In the genomic region with DNA sequence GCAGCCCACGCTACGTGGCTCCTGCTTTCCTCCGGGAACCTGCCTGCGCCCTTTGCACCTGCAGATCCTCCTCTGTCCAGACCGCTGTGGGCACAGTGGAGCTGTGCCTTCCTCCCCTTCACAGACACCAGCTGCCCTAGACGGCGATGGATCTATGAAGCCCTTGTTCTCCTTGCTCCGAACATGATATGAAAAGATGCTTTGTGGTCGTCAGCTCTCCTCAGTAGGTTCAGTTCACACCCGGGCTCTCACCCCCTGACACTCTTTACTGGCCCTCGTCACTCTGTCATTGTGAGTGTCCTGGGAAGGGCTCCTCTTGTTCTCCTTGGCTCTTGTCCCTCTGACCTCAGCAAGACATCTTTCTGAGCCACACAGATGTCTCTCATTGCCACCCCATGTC, we compare ENCODE assay signal across 19 cellular contexts. TPM values are rescaled to one million over a fixed set of nuclear protein-coding genes. Genes with fewer than 3 reads are reported as not detected.
DNase-seq lines count a peak whose midpoint lies in the region; ATAC-seq and TF ChIP-seq lines count a peak whose summit lies in the region.
"Had no signal": no experiment of that assay in that cellular context is flagged by ENCODE, and none has a peak within 500 bp of the region (broad histone marks: within the 10 kb centered on the region; RNA-seq: fewer than 3 reads in every experiment).

No MANE protein-coding gene starts in this region.

- no peak overlapping the region for H2BK120ac ChIP-seq in neuronal stem cell (ENCODE audit: low read depth, low read length)

- peak; percentile 7 for DNase-seq in AG20443 (ENCODE audit: low spot score)
- DNase-seq in Jurkat, Clone E6-1 (ENCODE audit: low read depth, low spot score), result peak; percentile 15
- peak; percentile 26 for DNase-seq in foreskin melanocyte
- no peak for DNase-seq in neuronal stem cell (ENCODE audit: low spot score)
- no peak for DNase-seq in BE2C
- DNase-seq in NCI-H2081 treated with DMSO at 0.1 percent for 48 hours (lab: John Stamatoyannopoulos, UW), result no peak
- DNase-seq: activated CD4-positive, alpha-beta T cell treated with anti-CD3 and anti-CD28 coated beads, Interleukin-2, amount 50 U/mL, for 1 hour; effector CD8-positive, alpha-beta T cell; kidney glomerular epithelial cell; NCI-H2081; NCI-H510A treated with DMSO at 0.1 percent for 48 hours; right cardiac atrium; T-helper 1 cell had no signal

- peak overlapping the region; percentile 61 for H3K23ac ChIP-seq in neuronal stem cell (ENCODE audit: low read depth, low read length, poor library complexity)

- H2AK5ac ChIP-seq in neuronal stem cell (ENCODE audit: low read depth, low read length), result peak overlapping the region; percentile 26

- no peak overlapping the region for H2AFZ ChIP-seq in neuronal stem cell (ENCODE audit: low read length)
- H2AFZ ChIP-seq: neural progenitor cell had no signal

- no peak overlapping the region for H3K27ac ChIP-seq in neuronal stem cell (replicated peaks; ENCODE audit: low read length)
- H3K27ac ChIP-seq: cardiac muscle cell, neural progenitor cell had no signal

- H3K4ac ChIP-seq in neuronal stem cell (ENCODE audit: low read length), result no peak overlapping the region

- H4K91ac ChIP-seq in neuronal stem cell (ENCODE audit: low read depth, low read length, poor library complexity), result no peak overlapping the region

- no CpG with 5 or more reads among the region's 11 CpGs for WGBS in neuronal stem cell (ENCODE audit: extremely low coverage in 2 of 2, insufficient read length in 2 of 2, insufficient replicate concordance in 1 of 2), 2 donors

- H2BK15ac ChIP-seq in neuronal stem cell (ENCODE audit: low read length), result no peak overlapping the region

- peaks cover 0 to 3% of the 10 kb centered on the region in 2 donors for H3K4me1 ChIP-seq in neuronal stem cell (ENCODE audit: control insufficient read depth in 2 of 2, insufficient read depth in 1 of 2, low read depth in 1 of 2, low read length in 2 of 2)
- peaks cover 4% of the 10 kb centered on the region; the same call in 1 of the 2 replicates for H3K4me1 ChIP-seq in BE2C

- H3K79me1 ChIP-seq in neuronal stem cell (ENCODE audit: low read depth, low read length), result no peaks in the 10 kb centered on the region

- H3K9me3 ChIP-seq in neuronal stem cell (replicated peaks in 1 of 2; ENCODE audit: control insufficient read depth in 2 of 2, insufficient read depth in 1 of 2, low read depth in 1 of 2, low read length in 2 of 2) (no peaks in the 10 kb centered on the region), BE2C (no peaks in the 10 kb centered on the region)

- no peak overlapping the region for H3K4me3 ChIP-seq in Jurkat, Clone E6-1 (ENCODE audit: low read length)
- H3K4me3 ChIP-seq in neuronal stem cell (ENCODE audit: low read length in 2 of 2) (no peak overlapping the region), BE2C (ENCODE audit: low read depth, low read length) (no peak overlapping the region)
- H3K4me3 ChIP-seq: cardiac muscle cell, neural progenitor cell had no signal

- H3K14ac ChIP-seq in neuronal stem cell (ENCODE audit: low read length), result no peak overlapping the region

- TF ChIP-seq CTCF in BE2C (IDR thresholded peaks at IDR 0.05; ENCODE audit: low read depth, low read length), result no peak

- H3K4me2 ChIP-seq in neuronal stem cell (ENCODE audit: insufficient read depth, low read length, poor library complexity, severe bottlenecking), result no peak overlapping the region
- H3K4me2 ChIP-seq: neural progenitor cell had no signal

- ATAC-seq in HG03097 (IDR thresholded peaks at IDR 0.05; ENCODE audit: low FRiP score, unreplicated experiment) (no peak), GM18498 (IDR thresholded peaks at IDR 0.05; ENCODE audit: unreplicated experiment) (no peak)
- ATAC-seq: right cardiac atrium had no signal

- no peak overlapping the region for H2BK12ac ChIP-seq in neuronal stem cell (ENCODE audit: low read length)

- no peaks in the 10 kb centered on the region for H3K36me3 ChIP-seq in neuronal stem cell (replicated peaks in 1 of 2; ENCODE audit: control insufficient read depth in 2 of 2, insufficient read depth in 2 of 2, low read length in 2 of 2)
- no peaks in the 10 kb centered on the region for H3K36me3 ChIP-seq in BE2C
- H3K36me3 ChIP-seq: cardiac muscle cell, neural progenitor cell had no signal

- H2BK5ac ChIP-seq in neuronal stem cell (ENCODE audit: low read length), result no peak overlapping the region

- no peak overlapping the region for H3K18ac ChIP-seq in neuronal stem cell (ENCODE audit: low read length)

- no peak overlapping the region for H4K8ac ChIP-seq in neuronal stem cell (ENCODE audit: low read depth, low read length)

- H3K27me3 ChIP-seq in neuronal stem cell (ENCODE audit: control insufficient read depth in 3 of 3, insufficient read depth in 3 of 3, low read depth in 1 of 3, low read length in 3 of 3) (peaks cover 0 to 32% (median 14%) of the 10 kb centered on the region in 3 experiments), BE2C (peaks cover 14% of the 10 kb centered on the region)

- no peak overlapping the region for H3K9ac ChIP-seq in neuronal stem cell (ENCODE audit: low read depth, low read length, poor library complexity)
- H3K9ac ChIP-seq: neural progenitor cell had no signal

RNA-seq across cellular contexts. Expression of a gene that starts 4.2 kb away (rescaled TPM):
- polyA plus RNA-seq in Jurkat, Clone E6-1 (2012; ENCODE audit: insufficient read depth, insufficient read length), result 1.7 TPM
- polyA plus RNA-seq in neuronal stem cell (2013, experiment 1 of 2), result 0.01 TPM
- polyA plus RNA-seq in neuronal stem cell (2013, experiment 2 of 2), result 0.01 TPM
- not detected for polyA plus RNA-seq in BE2C (2012; ENCODE audit: insufficient read depth, insufficient read length, low read depth)

RNA-seq across cellular contexts. Expression of a gene that starts 31.7 kb away (rescaled TPM):
- polyA plus RNA-seq in Jurkat, Clone E6-1 (2012; ENCODE audit: insufficient read depth, insufficient read length), result not detected
- polyA plus RNA-seq in neuronal stem cell (2013, experiment 1 of 2), result not detected
- polyA plus RNA-seq in neuronal stem cell (2013, experiment 2 of 2), result not detected
- not detected for polyA plus RNA-seq in BE2C (2012; ENCODE audit: insufficient read depth, insufficient read length, low read depth)
- polyA plus RNA-seq: AG04450, cardiac muscle cell, fibroblast of lung, right cardiac atrium had no signal

RNA-seq across cellular contexts. Expression of a gene that starts 57.6 kb away (rescaled TPM):
- not detected for polyA plus RNA-seq in Jurkat, Clone E6-1 (2012; ENCODE audit: insufficient read depth, insufficient read length)
- polyA plus RNA-seq in neuronal stem cell (2013, experiment 1 of 2), result not detected
- polyA plus RNA-seq in neuronal stem cell (2013, experiment 2 of 2), result not detected
- polyA plus RNA-seq in BE2C (2012; ENCODE audit: insufficient read depth, insufficient read length, low read depth), result not detected
- polyA plus RNA-seq: AG04450, fibroblast of lung had no signal

Comparison
In these comparisons a context has a peak if more than half of its experiments do, and no peak if none do; other contexts are left out.
1. DNase-seq: peak in AG20443 (single experiment), Jurkat, Clone E6-1 (single experiment) and foreskin melanocyte (single experiment); none in neuronal stem cell (single experiment), BE2C (single experiment) and NCI-H2081 treated with DMSO at 0.1 percent for 48 hours (single experiment).